In genomic region chr7:50664461-50664922, GRCh38 we compare ENCODE assay signal across 1 cellular context.
TF ChIP-seq lines count a peak whose summit lies in the region.

No MANE protein-coding gene starts in this region.

TF ChIP-seq in GM12878, 131 proteins besides CTCF, POLR2A, EP300 and RAD21 (continued from another document):
- TF ChIP-seq MYB (IDR thresholded peaks at IDR 0.05; ENCODE audit: borderline replicate concordance, low read depth, low read length) = no peak
- no peak for TF ChIP-seq SIN3A (IDR thresholded peaks at IDR 0.05; ENCODE audit: low read depth, low read length)
- TF ChIP-seq CHD2 (IDR thresholded peaks at IDR 0.05; ENCODE audit: borderline replicate concordance, low read depth, low read length) = no peak
- no peak for TF ChIP-seq ZZZ3 (IDR thresholded peaks at IDR 0.05; ENCODE audit: control insufficient read depth, insufficient read length, low read depth)
- no peak for TF ChIP-seq SREBF2 (IDR thresholded peaks at IDR 0.05; ENCODE audit: low read length)
- no peak for TF ChIP-seq E4F1 (IDR thresholded peaks at IDR 0.05; ENCODE audit: borderline replicate concordance, partially characterized antibody)
- peak; percentile 41; the same call in 1 of the 2 replicates for TF ChIP-seq BCL11A (IDR thresholded peaks at IDR 0.05; ENCODE audit: low read depth, low read length)
- peak in 1 of 2 experiments; percentile 15; a peak in 1 of 4 replicates for TF ChIP-seq BHLHE40 (IDR thresholded peaks at IDR 0.05; ENCODE audit: borderline replicate concordance in 1 of 2, low read depth in 2 of 2, low read length in 1 of 2)
- no peak for TF ChIP-seq ZNF622 (IDR thresholded peaks at IDR 0.05)
- no peak for TF ChIP-seq SUZ12 (IDR thresholded peaks at IDR 0.05; ENCODE audit: unreplicated experiment)
- 0 out of 2 replicates have a peak, but pooled peaks have one; percentile 33 for TF ChIP-seq TCF12 (IDR thresholded peaks at IDR 0.05; ENCODE audit: low read depth, low read length)
- no peak for TF ChIP-seq STAT1 (conservative IDR thresholded peaks at IDR 0.05)
- TF ChIP-seq HDAC2 (IDR thresholded peaks at IDR 0.05) = no peak
- no peak for TF ChIP-seq CHD4 (IDR thresholded peaks at IDR 0.05)
- TF ChIP-seq BRCA1 (IDR thresholded peaks at IDR 0.05; ENCODE audit: low read depth, low read length) = no peak
- TF ChIP-seq TBL1XR1 (IDR thresholded peaks at IDR 0.05; ENCODE audit: low read depth, low read length) = no peak
- no peak for TF ChIP-seq MAX (IDR thresholded peaks at IDR 0.05; ENCODE audit: low read depth, low read length)
- no peak for TF ChIP-seq EED (IDR thresholded peaks at IDR 0.05; ENCODE audit: low read depth)
- no peak for TF ChIP-seq NFYA (IDR thresholded peaks at IDR 0.05; ENCODE audit: borderline replicate concordance, low read depth, low read length)
- TF ChIP-seq SMAD1 (IDR thresholded peaks at IDR 0.05; ENCODE audit: low read depth, partially characterized antibody) = no peak
- no peak for TF ChIP-seq RELB (IDR thresholded peaks at IDR 0.05; ENCODE audit: low read depth)
- no peak for TF ChIP-seq HSF1 (IDR thresholded peaks at IDR 0.05; ENCODE audit: low read depth, low read length)
- no peak for TF ChIP-seq SPI1 (IDR thresholded peaks at IDR 0.05; ENCODE audit: borderline replicate concordance, insufficient read depth, low read depth, low read length)
- TF ChIP-seq, protein P1, sequence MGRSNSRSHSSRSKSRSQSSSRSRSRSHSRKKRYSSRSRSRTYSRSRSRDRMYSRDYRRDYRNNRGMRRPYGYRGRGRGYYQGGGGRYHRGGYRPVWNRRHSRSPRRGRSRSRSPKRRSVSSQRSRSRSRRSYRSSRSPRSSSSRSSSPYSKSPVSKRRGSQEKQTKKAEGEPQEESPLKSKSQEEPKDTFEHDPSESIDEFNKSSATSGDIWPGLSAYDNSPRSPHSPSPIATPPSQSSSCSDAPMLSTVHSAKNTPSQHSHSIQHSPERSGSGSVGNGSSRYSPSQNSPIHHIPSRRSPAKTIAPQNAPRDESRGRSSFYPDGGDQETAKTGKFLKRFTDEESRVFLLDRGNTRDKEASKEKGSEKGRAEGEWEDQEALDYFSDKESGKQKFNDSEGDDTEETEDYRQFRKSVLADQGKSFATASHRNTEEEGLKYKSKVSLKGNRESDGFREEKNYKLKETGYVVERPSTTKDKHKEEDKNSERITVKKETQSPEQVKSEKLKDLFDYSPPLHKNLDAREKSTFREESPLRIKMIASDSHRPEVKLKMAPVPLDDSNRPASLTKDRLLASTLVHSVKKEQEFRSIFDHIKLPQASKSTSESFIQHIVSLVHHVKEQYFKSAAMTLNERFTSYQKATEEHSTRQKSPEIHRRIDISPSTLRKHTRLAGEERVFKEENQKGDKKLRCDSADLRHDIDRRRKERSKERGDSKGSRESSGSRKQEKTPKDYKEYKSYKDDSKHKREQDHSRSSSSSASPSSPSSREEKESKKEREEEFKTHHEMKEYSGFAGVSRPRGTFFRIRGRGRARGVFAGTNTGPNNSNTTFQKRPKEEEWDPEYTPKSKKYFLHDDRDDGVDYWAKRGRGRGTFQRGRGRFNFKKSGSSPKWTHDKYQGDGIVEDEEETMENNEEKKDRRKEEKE (IDR thresholded peaks at IDR 0.05) = no peak
- TF ChIP-seq SMAD5 (IDR thresholded peaks at IDR 0.05; ENCODE audit: low read depth) = no peak
- no peak for TF ChIP-seq ZNF384 (IDR thresholded peaks at IDR 0.05; ENCODE audit: borderline replicate concordance, low read depth, low read length)
- TF ChIP-seq POU2F2 (IDR thresholded peaks at IDR 0.05; ENCODE audit: borderline replicate concordance, low read depth, low read length) = no peak
- TF ChIP-seq, protein P2, sequence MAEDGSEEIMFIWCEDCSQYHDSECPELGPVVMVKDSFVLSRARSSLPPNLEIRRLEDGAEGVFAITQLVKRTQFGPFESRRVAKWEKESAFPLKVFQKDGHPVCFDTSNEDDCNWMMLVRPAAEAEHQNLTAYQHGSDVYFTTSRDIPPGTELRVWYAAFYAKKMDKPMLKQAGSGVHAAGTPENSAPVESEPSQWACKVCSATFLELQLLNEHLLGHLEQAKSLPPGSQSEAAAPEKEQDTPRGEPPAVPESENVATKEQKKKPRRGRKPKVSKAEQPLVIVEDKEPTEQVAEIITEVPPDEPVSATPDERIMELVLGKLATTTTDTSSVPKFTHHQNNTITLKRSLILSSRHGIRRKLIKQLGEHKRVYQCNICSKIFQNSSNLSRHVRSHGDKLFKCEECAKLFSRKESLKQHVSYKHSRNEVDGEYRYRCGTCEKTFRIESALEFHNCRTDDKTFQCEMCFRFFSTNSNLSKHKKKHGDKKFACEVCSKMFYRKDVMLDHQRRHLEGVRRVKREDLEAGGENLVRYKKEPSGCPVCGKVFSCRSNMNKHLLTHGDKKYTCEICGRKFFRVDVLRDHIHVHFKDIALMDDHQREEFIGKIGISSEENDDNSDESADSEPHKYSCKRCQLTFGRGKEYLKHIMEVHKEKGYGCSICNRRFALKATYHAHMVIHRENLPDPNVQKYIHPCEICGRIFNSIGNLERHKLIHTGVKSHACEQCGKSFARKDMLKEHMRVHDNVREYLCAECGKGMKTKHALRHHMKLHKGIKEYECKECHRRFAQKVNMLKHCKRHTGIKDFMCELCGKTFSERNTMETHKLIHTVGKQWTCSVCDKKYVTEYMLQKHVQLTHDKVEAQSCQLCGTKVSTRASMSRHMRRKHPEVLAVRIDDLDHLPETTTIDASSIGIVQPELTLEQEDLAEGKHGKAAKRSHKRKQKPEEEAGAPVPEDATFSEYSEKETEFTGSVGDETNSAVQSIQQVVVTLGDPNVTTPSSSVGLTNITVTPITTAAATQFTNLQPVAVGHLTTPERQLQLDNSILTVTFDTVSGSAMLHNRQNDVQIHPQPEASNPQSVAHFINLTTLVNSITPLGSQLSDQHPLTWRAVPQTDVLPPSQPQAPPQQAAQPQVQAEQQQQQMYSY (CRISPR knock-in tag; IDR thresholded peaks at IDR 0.05) = no peak
- no peak for TF ChIP-seq ZNF274 (IDR thresholded peaks at IDR 0.05; ENCODE audit: insufficient read depth, insufficient read length)
- no peak for TF ChIP-seq E2F4 (IDR thresholded peaks at IDR 0.05; ENCODE audit: low read depth, low read length)
- TF ChIP-seq RAD51 (IDR thresholded peaks at IDR 0.05) = no peak
- TF ChIP-seq, protein P3, sequence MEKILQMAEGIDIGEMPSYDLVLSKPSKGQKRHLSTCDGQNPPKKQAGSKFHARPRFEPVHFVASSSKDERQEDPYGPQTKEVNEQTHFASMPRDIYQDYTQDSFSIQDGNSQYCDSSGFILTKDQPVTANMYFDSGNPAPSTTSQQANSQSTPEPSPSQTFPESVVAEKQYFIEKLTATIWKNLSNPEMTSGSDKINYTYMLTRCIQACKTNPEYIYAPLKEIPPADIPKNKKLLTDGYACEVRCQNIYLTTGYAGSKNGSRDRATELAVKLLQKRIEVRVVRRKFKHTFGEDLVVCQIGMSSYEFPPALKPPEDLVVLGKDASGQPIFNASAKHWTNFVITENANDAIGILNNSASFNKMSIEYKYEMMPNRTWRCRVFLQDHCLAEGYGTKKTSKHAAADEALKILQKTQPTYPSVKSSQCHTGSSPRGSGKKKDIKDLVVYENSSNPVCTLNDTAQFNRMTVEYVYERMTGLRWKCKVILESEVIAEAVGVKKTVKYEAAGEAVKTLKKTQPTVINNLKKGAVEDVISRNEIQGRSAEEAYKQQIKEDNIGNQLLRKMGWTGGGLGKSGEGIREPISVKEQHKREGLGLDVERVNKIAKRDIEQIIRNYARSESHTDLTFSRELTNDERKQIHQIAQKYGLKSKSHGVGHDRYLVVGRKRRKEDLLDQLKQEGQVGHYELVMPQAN (conservative IDR thresholded peaks at IDR 0.05) = no peak
- no peak for TF ChIP-seq ESRRA (IDR thresholded peaks at IDR 0.05; ENCODE audit: low read length)
- no peak for TF ChIP-seq SMC3 (IDR thresholded peaks at IDR 0.05; ENCODE audit: borderline replicate concordance, low read length)
